29 cellular contexts compared by ENCODE assay signal in genomic region chr4:136124251-136124745, GRCh38.
DNase-seq lines count a peak whose midpoint lies in the region; ATAC-seq, FAIRE-seq and TF ChIP-seq lines count a peak whose summit lies in the region.
"Had no signal": no experiment of that assay in that cellular context is flagged by ENCODE, and none has a peak within 500 bp of the region (broad histone marks: within the 10 kb centered on the region; RNA-seq: fewer than 3 reads in every experiment).

No MANE protein-coding gene starts in this region.

- H3K4me1 Mint-ChIP-seq in neural progenitor cell = no peaks in the 10 kb centered on the region
- no peaks in the 10 kb centered on the region for H3K4me1 Mint-ChIP-seq in type B pancreatic cell (ENCODE audit: unreplicated experiment)
- H3K4me1 Mint-ChIP-seq: CD14-positive monocyte; CD4-positive, alpha-beta memory T cell; CD4-positive, CD25-positive, alpha-beta regulatory T cell; CD8-positive, alpha-beta memory T cell had no signal

- H3K36me3 Mint-ChIP-seq in neural progenitor cell (peaks cover 2% of the 10 kb centered on the region), type B pancreatic cell (no peaks in the 10 kb centered on the region)
- H3K36me3 Mint-ChIP-seq: CD14-positive monocyte; CD4-positive, alpha-beta memory T cell; CD4-positive, CD25-positive, alpha-beta regulatory T cell; CD8-positive, alpha-beta memory T cell had no signal

- peaks cover 2% of the 10 kb centered on the region for H3K9me3 Mint-ChIP-seq in neural progenitor cell
- H3K9me3 Mint-ChIP-seq in type B pancreatic cell = no peaks in the 10 kb centered on the region

- no peak overlapping the region for H3K9ac ChIP-seq in neural progenitor cell
- H3K9ac ChIP-seq: BLaER1 had no signal

- peaks cover 13% of the 10 kb centered on the region for H3F3A ChIP-seq in neural progenitor cell (ENCODE audit: low read depth)

- H3K27me3 ChIP-seq in neural progenitor cell = no peaks in the 10 kb centered on the region
- no peaks in the 10 kb centered on the region for H3K27me3 ChIP-seq in left ventricle myocardium inferior (ENCODE audit: low read depth)
- H3K27me3 ChIP-seq: BE2C, BLaER1 had no signal

- ATAC-seq in HG03095 (IDR thresholded peaks at IDR 0.05; ENCODE audit: unreplicated experiment) (no peak), left cardiac atrium (no peak)
- ATAC-seq: GM12878 had no signal

- intact Hi-C loops in left cardiac atrium (cut with DNase I) = no loop called here
- intact Hi-C loops in left ventricle myocardium inferior (cut with micrococcal nuclease) = no loop called here

- DNase-seq in D721Med (ENCODE audit: insufficient read length, low spot score) = no peak
- peak; percentile 53 for DNase-seq in NCI-H82 treated with DMSO at 0.1 percent for 48 hours (lab: John Stamatoyannopoulos, UW; ENCODE audit: unreplicated experiment)
- peak; percentile 80 for DNase-seq in neural progenitor cell (ENCODE audit: low spot score)
- DNase-seq in retinal pigment epithelial cell (ENCODE audit: low read depth) = peak; percentile 2
- DNase-seq in left cardiac atrium = no peak
- DNase-seq in type B pancreatic cell (ENCODE audit: extremely low spot score, unreplicated experiment) = no peak
- no peak for DNase-seq in left ventricle myocardium inferior
- DNase-seq: 8988T; ACHN; BE2C; C1 segment of cervical spinal cord; CD4-positive, alpha-beta memory T cell; CD4-positive, CD25-positive, alpha-beta regulatory T cell; CD8-positive, alpha-beta memory T cell; COR-L47; DMS 273 treated with DMSO at 0.1 percent for 48 hours; DMS153; DMS53; DMS79; DND-41; EL; GDM1 had no signal

- H3K4me2 ChIP-seq in neural progenitor cell = peak overlapping the region; percentile 26
- H3K4me2 ChIP-seq: BLaER1 had no signal

- no peaks in the 10 kb centered on the region for H4K20me1 ChIP-seq in neural progenitor cell (ENCODE audit: low read depth)
- H4K20me1 ChIP-seq: BLaER1 had no signal

- no peak overlapping the region for H2AFZ ChIP-seq in neural progenitor cell (replicated peaks)

- H3K9me3 ChIP-seq in neural progenitor cell (ENCODE audit: low read depth) = no peaks in the 10 kb centered on the region
- H3K9me3 ChIP-seq in left ventricle myocardium inferior (replicated peaks) = peaks cover 5% of the 10 kb centered on the region
- H3K9me3 ChIP-seq: BE2C, BLaER1 had no signal

- H3K36me3 ChIP-seq in neural progenitor cell (no peaks in the 10 kb centered on the region), left ventricle myocardium inferior (no peaks in the 10 kb centered on the region)
- H3K36me3 ChIP-seq: BE2C, BLaER1 had no signal

- H3K4me3 Mint-ChIP-seq in neural progenitor cell (no peak overlapping the region), type B pancreatic cell (no peak overlapping the region)
- H3K4me3 Mint-ChIP-seq: CD14-positive monocyte; CD4-positive, alpha-beta memory T cell; CD4-positive, CD25-positive, alpha-beta regulatory T cell; CD8-positive, alpha-beta memory T cell had no signal

- H3K27ac Mint-ChIP-seq in neural progenitor cell = no peak overlapping the region
- no peak overlapping the region for H3K27ac Mint-ChIP-seq in type B pancreatic cell
- H3K27ac Mint-ChIP-seq: CD14-positive monocyte; CD4-positive, alpha-beta memory T cell; CD4-positive, CD25-positive, alpha-beta regulatory T cell; CD8-positive, alpha-beta memory T cell had no signal

- H3K4me3 ChIP-seq in neural progenitor cell = no peak overlapping the region
- H3K4me3 ChIP-seq in retinal pigment epithelial cell (ENCODE audit: low read length) = no peak overlapping the region
- no peak overlapping the region for H3K4me3 ChIP-seq in left ventricle myocardium inferior
- H3K4me3 ChIP-seq: BLaER1, GM12878 had no signal

- TF ChIP-seq CTCF in D721Med (IDR thresholded peaks at IDR 0.05; ENCODE audit: insufficient read depth, missing control alignments) (no peak), neural progenitor cell (IDR thresholded peaks at IDR 0.05) (no peak), retinal pigment epithelial cell (conservative IDR thresholded peaks at IDR 0.05; ENCODE audit: low read depth, low read length) (no peak), type B pancreatic cell (conservative IDR thresholded peaks at IDR 0.05) (no peak), left ventricle myocardium inferior (IDR thresholded peaks at IDR 0.05; ENCODE audit: borderline replicate concordance) (no peak)

- no peaks in the 10 kb centered on the region for H3K27me3 Mint-ChIP-seq in neural progenitor cell (ENCODE audit: insufficient read depth, low read depth)
- H3K27me3 Mint-ChIP-seq in type B pancreatic cell = no peaks in the 10 kb centered on the region
- H3K27me3 Mint-ChIP-seq: CD4-positive, alpha-beta memory T cell; CD4-positive, CD25-positive, alpha-beta regulatory T cell; CD8-positive, alpha-beta memory T cell had no signal

- H3K27ac ChIP-seq in neural progenitor cell (peak overlapping the region; percentile 68), left ventricle myocardium inferior (replicated peaks) (no peak overlapping the region)
- H3K27ac ChIP-seq: BLaER1 had no signal

- peak; percentile 98 for FAIRE-seq in D721Med (lab: Jason Lieb, UNC)
- FAIRE-seq: GM12878, GM12892, GM18507, GM19239 had no signal

- H3K4me1 ChIP-seq in neural progenitor cell = peaks cover 33% of the 10 kb centered on the region
- H3K4me1 ChIP-seq in left ventricle myocardium inferior = no peaks in the 10 kb centered on the region
- H3K4me1 ChIP-seq: BE2C, BLaER1 had no signal

- no peaks in the 10 kb centered on the region for H3K79me2 ChIP-seq in neural progenitor cell (ENCODE audit: low read depth)

Comparison
In these comparisons a context has a peak if more than half of its experiments do, and no peak if none do; other contexts are left out.
1. DNase-seq: peak in NCI-H82 treated with DMSO at 0.1 percent for 48 hours (single experiment), neural progenitor cell (single experiment) and retinal pigment epithelial cell (single experiment); none in D721Med (single experiment), left cardiac atrium (single experiment), type B pancreatic cell (single experiment) and left ventricle myocardium inferior (single experiment).